Comparison of ENCODE assay signal across 1 cellular context in the genomic region with DNA sequence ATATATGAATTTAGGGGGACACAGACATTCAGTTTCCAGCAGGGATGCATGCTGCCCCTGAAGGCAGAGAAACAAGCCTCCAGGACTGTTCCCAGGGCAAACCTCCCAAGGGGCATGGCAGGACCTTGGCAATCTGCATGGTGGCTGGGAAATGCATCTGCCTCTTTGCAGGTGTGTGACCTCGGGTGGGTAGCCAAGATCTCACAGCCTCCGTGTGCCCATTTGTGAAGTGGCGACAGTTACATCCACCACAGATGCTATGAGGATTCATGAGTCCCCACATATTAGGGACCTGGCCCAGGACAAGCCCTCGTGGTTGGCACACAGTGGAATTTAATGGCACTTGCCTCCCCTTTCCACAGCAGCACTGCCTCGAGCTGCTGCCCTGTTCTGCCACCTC.
TF ChIP-seq lines count a peak whose summit lies in the region.

No MANE protein-coding gene starts in this region.

TF ChIP-seq in GM12878, 131 proteins besides CTCF, POLR2A, EP300 and RAD21:
- TF ChIP-seq CHD2 (IDR thresholded peaks at IDR 0.05; ENCODE audit: borderline replicate concordance, low read depth, low read length), result no peak
- no peak for TF ChIP-seq SREBF2 (IDR thresholded peaks at IDR 0.05; ENCODE audit: low read length)
- no peak for TF ChIP-seq FOS (IDR thresholded peaks at IDR 0.05; ENCODE audit: borderline replicate concordance, extremely low read depth, insufficient read length)
- TF ChIP-seq TBL1XR1 (IDR thresholded peaks at IDR 0.05; ENCODE audit: low read depth, low read length), result no peak
- no peak for TF ChIP-seq ETV6 (conservative IDR thresholded peaks at IDR 0.05 in 1 of 2, IDR thresholded peaks at IDR 0.05 in 1 of 2; ENCODE audit: borderline replicate concordance in 1 of 2, low read depth in 1 of 2)
- TF ChIP-seq MEF2B (IDR thresholded peaks at IDR 0.05; ENCODE audit: partially characterized antibody, poor library complexity, severe bottlenecking), result no peak
- no peak for TF ChIP-seq PAX5 (IDR thresholded peaks at IDR 0.05; ENCODE audit: borderline replicate concordance, low read depth, low read length)
- TF ChIP-seq, protein P1, sequence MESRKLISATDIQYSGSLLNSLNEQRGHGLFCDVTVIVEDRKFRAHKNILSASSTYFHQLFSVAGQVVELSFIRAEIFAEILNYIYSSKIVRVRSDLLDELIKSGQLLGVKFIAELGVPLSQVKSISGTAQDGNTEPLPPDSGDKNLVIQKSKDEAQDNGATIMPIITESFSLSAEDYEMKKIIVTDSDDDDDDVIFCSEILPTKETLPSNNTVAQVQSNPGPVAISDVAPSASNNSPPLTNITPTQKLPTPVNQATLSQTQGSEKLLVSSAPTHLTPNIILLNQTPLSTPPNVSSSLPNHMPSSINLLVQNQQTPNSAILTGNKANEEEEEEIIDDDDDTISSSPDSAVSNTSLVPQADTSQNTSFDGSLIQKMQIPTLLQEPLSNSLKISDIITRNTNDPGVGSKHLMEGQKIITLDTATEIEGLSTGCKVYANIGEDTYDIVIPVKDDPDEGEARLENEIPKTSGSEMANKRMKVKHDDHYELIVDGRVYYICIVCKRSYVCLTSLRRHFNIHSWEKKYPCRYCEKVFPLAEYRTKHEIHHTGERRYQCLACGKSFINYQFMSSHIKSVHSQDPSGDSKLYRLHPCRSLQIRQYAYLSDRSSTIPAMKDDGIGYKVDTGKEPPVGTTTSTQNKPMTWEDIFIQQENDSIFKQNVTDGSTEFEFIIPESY (IDR thresholded peaks at IDR 0.05), result no peak
- no peak for TF ChIP-seq EED (IDR thresholded peaks at IDR 0.05; ENCODE audit: low read depth)
- no peak for TF ChIP-seq PML (IDR thresholded peaks at IDR 0.05; ENCODE audit: low read length)
- no peak for TF ChIP-seq FOXM1 (IDR thresholded peaks at IDR 0.05; ENCODE audit: low read depth, low read length)
- TF ChIP-seq KDM1A (IDR thresholded peaks at IDR 0.05; ENCODE audit: borderline replicate concordance), result no peak
- TF ChIP-seq ZSCAN29 (IDR thresholded peaks at IDR 0.05), result no peak
- no peak for TF ChIP-seq ZBTB40 (IDR thresholded peaks at IDR 0.05; ENCODE audit: borderline replicate concordance)
